In genomic region chr10:79106251-79106650, GRCh38 we compare ENCODE assay signal across 1 cellular context.
TF ChIP-seq lines count a peak whose summit lies in the region.

No MANE protein-coding gene starts in this region.

TF ChIP-seq in WTC11, 78 proteins besides CTCF, POLR2A, EP300 and RAD21 (continued from another document):
- TF ChIP-seq ATF2 (CRISPR knock-in tag; IDR thresholded peaks at IDR 0.05; ENCODE audit: borderline replicate concordance, low read depth), result no peak
